18 cellular contexts compared by ENCODE assay signal in the genomic region with DNA sequence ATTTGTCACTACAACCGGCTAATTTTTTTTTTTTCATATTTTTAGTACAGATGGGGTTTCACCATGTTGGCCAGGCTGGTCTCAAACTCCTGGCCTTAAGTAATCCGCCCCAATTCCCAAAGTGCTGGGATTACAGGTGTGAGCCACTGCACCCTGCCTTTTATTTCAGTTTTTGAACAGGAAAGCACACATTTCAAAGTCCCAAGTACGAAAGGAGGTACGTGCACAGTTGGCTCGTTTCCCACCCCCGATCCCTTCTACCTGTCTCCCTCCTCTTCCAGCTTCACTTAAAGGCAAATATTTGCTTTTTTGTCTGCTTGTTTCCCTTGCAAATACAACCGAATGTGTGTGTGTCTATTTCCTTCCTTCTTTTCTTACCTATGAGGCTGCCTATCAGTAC. TPM values are rescaled to one million over a fixed set of nuclear protein-coding genes. Genes with fewer than 3 reads are reported as not detected.
A peak's percentile ranks its signal among the peaks of the same experiment; 100 is the strongest.
DNase-seq lines count a peak whose midpoint lies in the region; ATAC-seq and TF ChIP-seq lines count a peak whose summit lies in the region.
"Had no signal": no experiment of that assay in that cellular context is flagged by ENCODE, and none has a peak within 500 bp of the region (broad histone marks: within the 10 kb centered on the region; RNA-seq: fewer than 3 reads in every experiment).

No MANE protein-coding gene starts in this region.

- TF ChIP-seq POLR2A in Peyer's patch (IDR thresholded peaks at IDR 0.05), result no peak

- no peak overlapping the region for H3K4me3 ChIP-seq in liver (ENCODE audit: low read depth in 1 of 3, low read length in 3 of 3)
- H3K4me3 ChIP-seq in Peyer's patch, result no peak overlapping the region
- H3K4me3 ChIP-seq in mammary epithelial cell (replicated peaks in 1 of 3; ENCODE audit: insufficient read depth in 1 of 3, low read depth in 2 of 3, low read length in 3 of 3), result no peak overlapping the region
- H3K4me3 ChIP-seq: A549 had no signal

- H3K9me3 ChIP-seq in liver (ENCODE audit: control insufficient read depth in 4 of 4, low read length in 3 of 4), result no peaks in the 10 kb centered on the region
- H3K9me3 ChIP-seq in Peyer's patch, result no peaks in the 10 kb centered on the region
- no peaks in the 10 kb centered on the region for H3K9me3 ChIP-seq in mammary epithelial cell (replicated peaks; ENCODE audit: insufficient read depth, low read length)
- H3K9me3 ChIP-seq: A549 had no signal

- no peaks in the 10 kb centered on the region for H3K27me3 ChIP-seq in liver (ENCODE audit: control insufficient read depth in 4 of 4, insufficient read depth in 4 of 4, low read length in 3 of 4)
- H3K27me3 ChIP-seq in Peyer's patch, result no peaks in the 10 kb centered on the region
- H3K27me3 ChIP-seq in mammary epithelial cell (ENCODE audit: insufficient read depth, low read length), result peaks cover 2% of the 10 kb centered on the region

- H3K27ac ChIP-seq in C4-2B (peak overlapping the region; percentile 42), liver (ENCODE audit: low read depth in 1 of 2, low read length in 2 of 2) (peak overlapping the region in 1 of 2 donors; percentile 42), Peyer's patch (no peak overlapping the region), mammary epithelial cell (ENCODE audit: insufficient read depth, low read depth, low read length) (no peak overlapping the region)
- H3K27ac ChIP-seq: A549 had no signal

- H3K36me3 ChIP-seq in liver (ENCODE audit: control insufficient read depth in 4 of 4, insufficient read depth in 3 of 4, low read depth in 1 of 4, low read length in 3 of 4) (no peaks in the 10 kb centered on the region), Peyer's patch (no peaks in the 10 kb centered on the region), mammary epithelial cell (ENCODE audit: insufficient read depth, low read length) (no peaks in the 10 kb centered on the region)

- peaks cover 8 to 13% (median 12%) of the 10 kb centered on the region in 4 donors for H3K4me1 ChIP-seq in liver (ENCODE audit: control insufficient read depth in 4 of 4, insufficient read depth in 4 of 4, low read length in 3 of 4)
- no peaks in the 10 kb centered on the region for H3K4me1 ChIP-seq in Peyer's patch
- no peaks in the 10 kb centered on the region for H3K4me1 ChIP-seq in mammary epithelial cell (ENCODE audit: insufficient read depth, low read length)
- H3K4me1 ChIP-seq: A549 had no signal

- no peaks in the 10 kb centered on the region for H4K20me1 ChIP-seq in mammary epithelial cell (ENCODE audit: insufficient read depth, low read length)

- dilution Hi-C loops in mammary epithelial cell (cut with HindIII; ENCODE audit: low sequenced_read_pairs), result no loop called here

- no peak overlapping the region for H2AFZ ChIP-seq in mammary epithelial cell (ENCODE audit: low read depth, low read length)

- peak; percentile 52 to 64 for TF ChIP-seq RAD21 in liver (IDR thresholded peaks at IDR 0.05)

- BruUV-seq in mammary epithelial cell (replicated peaks; lab: Mats Ljungman, UMichigan), result no TSS peak

- H3K79me2 ChIP-seq in mammary epithelial cell (ENCODE audit: insufficient read depth, low read length), result no peaks in the 10 kb centered on the region

- CTCF ChIA-PET in mammary epithelial cell (lab: Charles Lee; ENCODE audit: low non-redundant PET), result no interaction called here

- WGBS in liver, result 29% methylated on average over 7 of the region's 7 CpGs
- WGBS in mammary epithelial cell (ENCODE audit: low coverage, missing lambda C conversion rate), result 76% methylated on average over 6 of the region's 7 CpGs

- ATAC-seq in HG03342 (IDR thresholded peaks at IDR 0.05; ENCODE audit: unreplicated experiment), result no peak
- ATAC-seq: A549 had no signal

- in situ Hi-C loops in mammary epithelial cell (cut with MboI; ENCODE audit: low sequenced_read_pairs in 2 of 2), result no loop called here

- intact Hi-C loops in mammary epithelial cell (cut with micrococcal nuclease), result no loop called here

- H3K4me2 ChIP-seq in mammary epithelial cell (ENCODE audit: insufficient read depth, low read depth, low read length), result no peak overlapping the region
- H3K4me2 ChIP-seq: A549 had no signal

- TF ChIP-seq CTCF in C4-2B (conservative IDR thresholded peaks at IDR 0.05) (no peak), liver (IDR thresholded peaks at IDR 0.05; ENCODE audit: low read depth, low read length, missing input control) (no peak), Peyer's patch (IDR thresholded peaks at IDR 0.05) (no peak), mammary epithelial cell (conservative IDR thresholded peaks at IDR 0.05 in 1 of 2, IDR thresholded peaks at IDR 0.05 in 1 of 2; ENCODE audit: extremely low read depth in 1 of 2, insufficient read depth in 1 of 2, low read depth in 1 of 2, low read length in 2 of 2) (no peak)

- H3K9ac ChIP-seq in liver (ENCODE audit: low read depth in 1 of 2, low read length in 2 of 2) (no peak overlapping the region), mammary epithelial cell (ENCODE audit: insufficient read depth, low read length) (no peak overlapping the region)

- DNase-seq in DMS53 treated with DMSO at 0.1 percent for 48 hours (lab: John Stamatoyannopoulos, UW; ENCODE audit: unreplicated experiment) (peak; percentile 12), NCI-H69 (lab: John Stamatoyannopoulos, UW) (peak; percentile 87), SHP77 treated with DMSO at 0.1 percent for 48 hours (lab: John Stamatoyannopoulos, UW) (no peak), Peyer's patch (no peak), mammary epithelial cell (no peak)
- DNase-seq: DND-41; GF-D8; GOT3; Kasumi-1; NCI-H1417 treated with DMSO at 0.1 percent for 48 hours; NCI-H446 treated with DMSO at 0.1 percent for 48 hours; NK-92 treated with Interleukin-12 subunit alpha and Interleukin-12 subunit beta, amount 100 ng/mL, for 24 hours; OCI-M1 had no signal

TF ChIP-seq in liver, 16 proteins besides CTCF, POLR2A, EP300 and RAD21 (continues in another document):
- peak; percentile 81 for TF ChIP-seq SP1 (IDR thresholded peaks at IDR 0.05)
- TF ChIP-seq FOXA2 (IDR thresholded peaks at IDR 0.05), result peak; percentile 74
- TF ChIP-seq EGR1 (IDR thresholded peaks at IDR 0.05; ENCODE audit: low read depth in 2 of 2), result peak; percentile 19 to 67
- no peak for TF ChIP-seq NR2F2 (IDR thresholded peaks at IDR 0.05)
- TF ChIP-seq JUND (IDR thresholded peaks at IDR 0.05), result peak in 1 of 2 donors; percentile 57
- TF ChIP-seq, protein P1, sequence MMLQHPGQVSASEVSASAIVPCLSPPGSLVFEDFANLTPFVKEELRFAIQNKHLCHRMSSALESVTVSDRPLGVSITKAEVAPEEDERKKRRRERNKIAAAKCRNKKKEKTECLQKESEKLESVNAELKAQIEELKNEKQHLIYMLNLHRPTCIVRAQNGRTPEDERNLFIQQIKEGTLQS (IDR thresholded peaks at IDR 0.05), result no peak
- TF ChIP-seq TAF1 (conservative IDR thresholded peaks at IDR 0.05), result no peak
- peak in 1 of 2 donors; percentile 82 for TF ChIP-seq RXRA (IDR thresholded peaks at IDR 0.05)
- TF ChIP-seq YY1 (IDR thresholded peaks at IDR 0.05), result peak; percentile 52
- TF ChIP-seq, protein P2, sequence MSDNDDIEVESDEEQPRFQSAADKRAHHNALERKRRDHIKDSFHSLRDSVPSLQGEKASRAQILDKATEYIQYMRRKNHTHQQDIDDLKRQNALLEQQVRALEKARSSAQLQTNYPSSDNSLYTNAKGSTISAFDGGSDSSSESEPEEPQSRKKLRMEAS (IDR thresholded peaks at IDR 0.05), result peak; percentile 87
- TF ChIP-seq FOXA1 (IDR thresholded peaks at IDR 0.05), result peak; percentile 0
- peak; percentile 94 to 98 for TF ChIP-seq HNF4A (conservative IDR thresholded peaks at IDR 0.05)
- peak in 1 of 2 donors; percentile 51 for TF ChIP-seq GABPA (IDR thresholded peaks at IDR 0.05 in 1 of 2, conservative IDR thresholded peaks at IDR 0.05 in 1 of 2)
- TF ChIP-seq, protein P3, sequence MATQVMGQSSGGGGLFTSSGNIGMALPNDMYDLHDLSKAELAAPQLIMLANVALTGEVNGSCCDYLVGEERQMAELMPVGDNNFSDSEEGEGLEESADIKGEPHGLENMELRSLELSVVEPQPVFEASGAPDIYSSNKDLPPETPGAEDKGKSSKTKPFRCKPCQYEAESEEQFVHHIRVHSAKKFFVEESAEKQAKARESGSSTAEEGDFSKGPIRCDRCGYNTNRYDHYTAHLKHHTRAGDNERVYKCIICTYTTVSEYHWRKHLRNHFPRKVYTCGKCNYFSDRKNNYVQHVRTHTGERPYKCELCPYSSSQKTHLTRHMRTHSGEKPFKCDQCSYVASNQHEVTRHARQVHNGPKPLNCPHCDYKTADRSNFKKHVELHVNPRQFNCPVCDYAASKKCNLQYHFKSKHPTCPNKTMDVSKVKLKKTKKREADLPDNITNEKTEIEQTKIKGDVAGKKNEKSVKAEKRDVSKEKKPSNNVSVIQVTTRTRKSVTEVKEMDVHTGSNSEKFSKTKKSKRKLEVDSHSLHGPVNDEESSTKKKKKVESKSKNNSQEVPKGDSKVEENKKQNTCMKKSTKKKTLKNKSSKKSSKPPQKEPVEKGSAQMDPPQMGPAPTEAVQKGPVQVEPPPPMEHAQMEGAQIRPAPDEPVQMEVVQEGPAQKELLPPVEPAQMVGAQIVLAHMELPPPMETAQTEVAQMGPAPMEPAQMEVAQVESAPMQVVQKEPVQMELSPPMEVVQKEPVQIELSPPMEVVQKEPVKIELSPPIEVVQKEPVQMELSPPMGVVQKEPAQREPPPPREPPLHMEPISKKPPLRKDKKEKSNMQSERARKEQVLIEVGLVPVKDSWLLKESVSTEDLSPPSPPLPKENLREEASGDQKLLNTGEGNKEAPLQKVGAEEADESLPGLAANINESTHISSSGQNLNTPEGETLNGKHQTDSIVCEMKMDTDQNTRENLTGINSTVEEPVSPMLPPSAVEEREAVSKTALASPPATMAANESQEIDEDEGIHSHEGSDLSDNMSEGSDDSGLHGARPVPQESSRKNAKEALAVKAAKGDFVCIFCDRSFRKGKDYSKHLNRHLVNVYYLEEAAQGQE (IDR thresholded peaks at IDR 0.05), result peak; percentile 76
- TF ChIP-seq HNF4G (IDR thresholded peaks at IDR 0.05), result peak; percentile 88

RNA-seq across cellular contexts. Expression of a gene that starts 30.5 kb away (rescaled TPM):
- total RNA-seq in liver (not detected), Peyer's patch (not detected), mammary epithelial cell (not detected)
- polyA plus RNA-seq in liver (not detected), mammary epithelial cell (not detected)
- not detected for polyA minus RNA-seq in mammary epithelial cell
- polyA plus RNA-seq: CD14-positive monocyte had no signal

RNA-seq across cellular contexts. Expression of a gene that starts 40.5 kb away (rescaled TPM):
- not detected for total RNA-seq in liver
- polyA plus RNA-seq in liver, result not detected
- total RNA-seq in Peyer's patch, result not detected
- 1 to 10 TPM in 1 of 2 donors, under 1 TPM in 1; under 0.01 to 3.0 TPM for total RNA-seq in mammary epithelial cell
- polyA plus RNA-seq in mammary epithelial cell, result 0.25 TPM
- not detected for polyA minus RNA-seq in mammary epithelial cell
- polyA plus RNA-seq: CD14-positive monocyte had no signal

Comparison
In these comparisons a context has a peak if more than half of its experiments do, and no peak if none do; other contexts are left out.
1. DNase-seq: peak in DMS53 treated with DMSO at 0.1 percent for 48 hours (single experiment) and NCI-H69 (single experiment); none in SHP77 treated with DMSO at 0.1 percent for 48 hours (single experiment), Peyer's patch (0 of 3) and mammary epithelial cell (single experiment).